Comparison of ENCODE assay signal across 15 cellular contexts in genomic region chr1:66437136-66437401, GRCh38.
DNase-seq lines count a peak whose midpoint lies in the region; ATAC-seq, FAIRE-seq and TF ChIP-seq lines count a peak whose summit lies in the region.
"Had no signal": no experiment of that assay in that cellular context is flagged by ENCODE, and none has a peak within 500 bp of the region (broad histone marks: within the 10 kb centered on the region; RNA-seq: fewer than 3 reads in every experiment).

No MANE protein-coding gene starts in this region.

- no peak for TF ChIP-seq RAD21 in GM12878 (IDR thresholded peaks at IDR 0.05; ENCODE audit: insufficient read depth, low read depth, low read length)

- RAD21 ChIA-PET in GM12878 (lab: Charles Lee; ENCODE audit: unreplicated experiment), result interaction anchor here (0.6 to 4.6 kb wide), 26 partner anchors 9 to 189 kb away, joined by 3 to 53 read pairs (median 8); no protein-coding TSS in a partner anchor

- WGBS in GM12878 (ENCODE audit: insufficient coverage, insufficient replicate concordance, low lambda C conversion rate, missing lambda C conversion rate), result 90% methylated on average over 2 of the region's 2 CpGs
- 94 to 97% (median 94%) methylated on average over 2 of the region's 2 CpGs for WGBS in heart left ventricle, 4 donors

- H3K4me1 ChIP-seq in GM12878 (ENCODE audit: control insufficient read depth, insufficient read depth, low read length) (peaks cover 31% of the 10 kb centered on the region), heart left ventricle (peaks cover 0 to 19% (median 0%) of the 10 kb centered on the region in 12 donors)
- H3K4me1 ChIP-seq: sigmoid colon had no signal

- H3K4me3 ChIP-seq in HL-60 (replicated peaks; ENCODE audit: insufficient read depth, low read length), result no peak overlapping the region
- no peak overlapping the region for H3K4me3 ChIP-seq in GM12878
- H3K4me3 ChIP-seq in heart left ventricle, result no peak overlapping the region
- H3K4me3 ChIP-seq: sigmoid colon had no signal

- H3K9ac ChIP-seq in GM12878 (ENCODE audit: control insufficient read depth, insufficient read depth, low read length), result no peak overlapping the region

- H3K36me3 ChIP-seq in GM12878 (ENCODE audit: control insufficient read depth in 2 of 2, insufficient read depth in 2 of 2, low read length in 1 of 2), result no peaks in the 10 kb centered on the region
- no peaks in the 10 kb centered on the region for H3K36me3 ChIP-seq in heart left ventricle
- H3K36me3 ChIP-seq: sigmoid colon had no signal

- no peaks in the 10 kb centered on the region for H3K9me3 Mint-ChIP-seq in activated CD8-positive, alpha-beta memory T cell treated with anti-CD3 and anti-CD28 coated beads, Interleukin-2, amount 10 ng/mL, durations not matched to agents 7 days and 5 days (ENCODE audit: low read depth)
- H3K9me3 Mint-ChIP-seq: T-helper 2 cell treated with Interferon-gamma antibody and Interleukin-4, amounts not matched to agents 5 μg/mL and 100 μg/mL, for 36 hours had no signal

- H3K27ac ChIP-seq in HL-60 (replicated peaks), result peak overlapping the region; percentile 86; the same call in 1 of the 2 replicates
- H3K27ac ChIP-seq in GM12878 (ENCODE audit: control insufficient read depth, insufficient read depth), result peak overlapping the region; percentile 7; the same call in 1 of the 2 replicates
- no peak overlapping the region for H3K27ac ChIP-seq in heart left ventricle
- H3K27ac ChIP-seq: sigmoid colon had no signal

- H3K4me1 Mint-ChIP-seq in activated CD8-positive, alpha-beta memory T cell treated with anti-CD3 and anti-CD28 coated beads, Interleukin-2, amount 10 ng/mL, durations not matched to agents 7 days and 5 days, result peaks cover 39% of the 10 kb centered on the region

- H3K4me2 ChIP-seq in GM12878 (ENCODE audit: control insufficient read depth, insufficient read depth), result no peak overlapping the region

- FAIRE-seq in GM12878 (lab: Jason Lieb, UNC), result no peak
- FAIRE-seq: urothelium cell line had no signal

- in situ Hi-C loops in GM12878 (cut with MboI), result loop anchor here (5.0 kb wide), 1 partner anchor 35 kb away; no protein-coding TSS in a partner anchor

- no TSS peak for BruUV-seq in GM12878 (replicated peaks; lab: Mats Ljungman, UMichigan)

- CTCF ChIA-PET in activated CD8-positive, alpha-beta memory T cell treated with anti-CD3 and anti-CD28 coated beads, Interleukin-2, amount 10 ng/mL, durations not matched to agents 7 days and 5 days (lab: Charles Lee), result interaction anchor here (0.7 to 4.6 kb wide), 31 partner anchors 8 to 622 kb away, joined by 3 to 49 read pairs (median 6); no protein-coding TSS in a partner anchor
- CTCF ChIA-PET in GM12878 (lab: Yijun Ruan, JAX), result interaction anchor here (0.9 to 5.8 kb wide), 32 partner anchors 9 to 582 kb away, joined by 3 to 94 read pairs (median 8); no protein-coding TSS in a partner anchor

- ATAC-seq in activated CD8-positive, alpha-beta memory T cell treated with anti-CD3 and anti-CD28 coated beads, Interleukin-2, amount 10 ng/mL, durations not matched to agents 7 days and 5 days, result peak; percentile 2
- ATAC-seq in GM21786 (IDR thresholded peaks at IDR 0.05; ENCODE audit: unreplicated experiment) (peak; percentile 5), GM12878 (peak; percentile 54), heart left ventricle (no peak), HG03378 (IDR thresholded peaks at IDR 0.05; ENCODE audit: unreplicated experiment) (no peak), HG02981 (IDR thresholded peaks at IDR 0.05; ENCODE audit: unreplicated experiment) (no peak)

- TF ChIP-seq EP300 in GM12878 (IDR thresholded peaks at IDR 0.05; ENCODE audit: borderline replicate concordance in 1 of 2, control insufficient read depth in 1 of 2, low read depth in 2 of 2, low read length in 2 of 2), result no peak

- H3K79me2 ChIP-seq in GM12878 (ENCODE audit: control insufficient read depth, insufficient read depth, low read length), result no peaks in the 10 kb centered on the region

- H3K36me3 Mint-ChIP-seq in activated CD8-positive, alpha-beta memory T cell treated with anti-CD3 and anti-CD28 coated beads, Interleukin-2, amount 10 ng/mL, durations not matched to agents 7 days and 5 days, result peaks cover 10% of the 10 kb centered on the region

- no peak overlapping the region for H3K4me3 Mint-ChIP-seq in activated CD8-positive, alpha-beta memory T cell treated with anti-CD3 and anti-CD28 coated beads, Interleukin-2, amount 10 ng/mL, durations not matched to agents 7 days and 5 days
- H3K4me3 Mint-ChIP-seq: activated naive CD8-positive, alpha-beta T cell treated with anti-CD3 and anti-CD28 coated beads, Interleukin-2, amount 10 ng/mL, durations not matched to agents 7 days and 5 days; dendritic cell treated with granulocyte-macrophage colony-stimulating factor and Interleukin-4, amounts not matched to agents 40 ng/mL and 50 ng/mL, for 4 days; T-helper 2 cell treated with Interferon-gamma antibody and Interleukin-4, amounts not matched to agents 5 μg/mL and 100 μg/mL, for 36 hours had no signal

- no peak for DNase-seq in activated CD8-positive, alpha-beta memory T cell treated with anti-CD3 and anti-CD28 coated beads, Interleukin-2, amount 10 ng/mL, durations not matched to agents 7 days and 5 days
- DNase-seq in activated CD8-positive, alpha-beta memory T cell treated with anti-CD3 and anti-CD28 coated beads for 24 hours, result no peak
- DNase-seq in HL-60 (ENCODE audit: low read depth in 1 of 2, low spot score in 1 of 2) (no peak), GM12878 (ENCODE audit: low read depth, low spot score) (no peak), heart left ventricle (no peak)
- DNase-seq: activated CD4-positive, alpha-beta T cell treated with anti-CD3 and anti-CD28 coated beads for 1 hour; NCI-H146; sigmoid colon had no signal

- H3K27ac Mint-ChIP-seq in activated CD8-positive, alpha-beta memory T cell treated with anti-CD3 and anti-CD28 coated beads, Interleukin-2, amount 10 ng/mL, durations not matched to agents 7 days and 5 days, result peak overlapping the region; percentile 73
- H3K27ac Mint-ChIP-seq: dendritic cell treated with granulocyte-macrophage colony-stimulating factor and Interleukin-4, amounts not matched to agents 40 ng/mL and 50 ng/mL, for 4 days; T-helper 2 cell treated with Interferon-gamma antibody and Interleukin-4, amounts not matched to agents 5 μg/mL and 100 μg/mL, for 36 hours had no signal

- TF ChIP-seq CTCF in HL-60 (IDR thresholded peaks at IDR 0.05; ENCODE audit: insufficient read depth, low read length), result no peak
- TF ChIP-seq CTCF in GM12878 (IDR thresholded peaks at IDR 0.05 in 2 of 3, conservative IDR thresholded peaks at IDR 0.05 in 1 of 3; ENCODE audit: control insufficient read depth in 2 of 3, extremely low read depth in 1 of 3, insufficient read depth in 1 of 3, low read depth in 3 of 3, low read length in 3 of 3), result no peak
- no peak for TF ChIP-seq CTCF in heart left ventricle (IDR thresholded peaks at IDR 0.05)

- POLR2A ChIA-PET in GM12878 (lab: Charles Lee), result interaction anchor here (0.7 to 2.8 kb wide), 4 partner anchors 10 to 62 kb away, joined by 8 to 10 read pairs (median 9); no protein-coding TSS in a partner anchor

- H3K9me3 ChIP-seq in GM12878 (replicated peaks; ENCODE audit: control insufficient read depth, insufficient read depth, low read length) (no peaks in the 10 kb centered on the region; the same call in 2 of the 3 replicates), heart left ventricle (peaks cover 0 to 2% (median 0%) of the 10 kb centered on the region in 12 donors)
- H3K9me3 ChIP-seq: sigmoid colon had no signal

- peak overlapping the region; percentile 51 for H2AFZ ChIP-seq in GM12878 (ENCODE audit: control insufficient read depth, low read depth, low read length)

- no peaks in the 10 kb centered on the region for H4K20me1 ChIP-seq in GM12878 (ENCODE audit: control insufficient read depth, insufficient read depth)

- no peak for TF ChIP-seq POLR2A in GM12878 (IDR thresholded peaks at IDR 0.05; ENCODE audit: low read depth, low read length)
- TF ChIP-seq POLR2A in heart left ventricle (IDR thresholded peaks at IDR 0.05), result no peak

- H3K27me3 ChIP-seq in HL-60 (ENCODE audit: insufficient read depth, poor library complexity, severe bottlenecking), result no peaks in the 10 kb centered on the region
- H3K27me3 ChIP-seq in GM12878 (replicated peaks in 1 of 2; ENCODE audit: control insufficient read depth in 2 of 2, insufficient read depth in 2 of 2, low read length in 1 of 2), result no peaks in the 10 kb centered on the region
- H3K27me3 ChIP-seq in heart left ventricle, result no peaks in the 10 kb centered on the region
- H3K27me3 ChIP-seq: sigmoid colon had no signal

- SMC1A ChIA-PET in GM12878 (lab: Charles Lee; ENCODE audit: uncharacterized antibody, unreplicated experiment), result interaction anchor here (0.6 to 5.6 kb wide), 36 partner anchors 9 to 195 kb away, joined by 3 to 90 read pairs (median 6); no protein-coding TSS in a partner anchor

- no peaks in the 10 kb centered on the region for H3K27me3 Mint-ChIP-seq in activated CD8-positive, alpha-beta memory T cell treated with anti-CD3 and anti-CD28 coated beads, Interleukin-2, amount 10 ng/mL, durations not matched to agents 7 days and 5 days
- H3K27me3 Mint-ChIP-seq: activated naive CD8-positive, alpha-beta T cell treated with anti-CD3 and anti-CD28 coated beads, Interleukin-2, amount 10 ng/mL, durations not matched to agents 7 days and 5 days; dendritic cell treated with granulocyte-macrophage colony-stimulating factor and Interleukin-4, amounts not matched to agents 40 ng/mL and 50 ng/mL, for 4 days had no signal

- intact Hi-C loops in GM12878 (cut with micrococcal nuclease; ENCODE audit: unreplicated experiment) (loop anchor here (2.0 kb wide), 1 partner anchor 40 kb away; no protein-coding TSS in a partner anchor), heart left ventricle (cut with DNase I) (no loop called here)

TF ChIP-seq in GM12878, 131 proteins besides CTCF, POLR2A, EP300 and RAD21 (continues in another document):
- TF ChIP-seq RFX5 (IDR thresholded peaks at IDR 0.05; ENCODE audit: low read depth, low read length), result peak; percentile 82
- 0 out of 2 replicates have a peak, but pooled peaks have one; percentile 29 for TF ChIP-seq CREB1 (IDR thresholded peaks at IDR 0.05; ENCODE audit: low read depth)

Comparison
In these comparisons a context has a peak if more than half of its experiments do, and no peak if none do; other contexts are left out.
1. ATAC-seq: peak in activated CD8-positive, alpha-beta memory T cell treated with anti-CD3 and anti-CD28 coated beads, Interleukin-2, amount 10 ng/mL, durations not matched to agents 7 days and 5 days (single experiment), GM21786 (single experiment) and GM12878 (single experiment); none in heart left ventricle (0 of 4), HG03378 (single experiment) and HG02981 (single experiment).
2. H3K27ac ChIP-seq: peak in HL-60 (single experiment) and GM12878 (single experiment); none in heart left ventricle (0 of 12).